8 cellular contexts compared by ENCODE assay signal in the genomic region with DNA sequence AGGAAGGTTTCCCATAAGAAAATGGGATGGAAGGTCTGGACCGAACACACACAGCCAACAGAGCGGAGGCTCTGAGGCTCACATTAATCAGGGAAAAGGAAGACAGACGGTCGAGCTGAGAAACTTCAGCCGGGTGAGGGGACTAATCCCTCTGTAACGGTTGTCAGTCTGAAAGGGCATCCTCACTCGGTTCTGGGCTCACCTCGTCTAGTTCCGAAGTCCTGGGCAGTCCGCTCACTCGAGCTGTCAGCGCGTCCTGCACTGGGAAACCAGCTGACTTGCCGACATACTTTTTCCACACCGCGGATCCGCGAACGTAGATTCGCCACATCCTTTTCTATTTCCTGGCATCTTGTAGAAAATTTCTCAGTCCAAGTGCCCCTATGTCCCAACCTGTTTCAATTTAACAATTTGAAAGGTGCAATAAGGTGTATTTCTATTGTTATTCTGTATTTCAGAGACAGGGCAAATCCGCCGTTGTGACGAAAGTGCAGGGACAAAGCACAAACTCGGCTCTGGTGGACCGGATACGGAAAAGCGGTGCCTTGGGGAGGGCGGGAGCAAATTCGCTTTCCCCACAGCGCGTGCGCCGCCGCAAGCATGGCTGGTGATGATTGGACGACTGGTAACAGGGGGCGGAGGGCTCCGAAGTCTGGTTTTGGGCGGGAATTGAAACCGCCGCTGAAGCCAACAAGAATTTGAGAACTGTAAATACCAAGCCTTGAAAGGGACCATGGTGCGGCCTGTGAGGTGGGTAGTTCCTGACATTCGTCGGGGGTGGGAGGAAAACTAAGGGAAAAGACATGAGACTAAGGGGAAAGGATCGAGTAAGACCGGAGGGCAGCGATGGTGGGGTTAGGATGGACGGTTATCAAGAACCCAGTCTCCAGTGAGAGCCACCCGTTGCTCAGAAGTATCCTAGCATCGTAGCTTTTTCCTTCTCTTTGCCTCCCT. TPM values are rescaled to one million over a fixed set of nuclear protein-coding genes. Genes with fewer than 3 reads are reported as not detected.
A peak's percentile ranks its signal among the peaks of the same experiment; 100 is the strongest.
DNase-seq lines count a peak whose midpoint lies in the region; ATAC-seq and TF ChIP-seq lines count a peak whose summit lies in the region.

A gene with protein sequence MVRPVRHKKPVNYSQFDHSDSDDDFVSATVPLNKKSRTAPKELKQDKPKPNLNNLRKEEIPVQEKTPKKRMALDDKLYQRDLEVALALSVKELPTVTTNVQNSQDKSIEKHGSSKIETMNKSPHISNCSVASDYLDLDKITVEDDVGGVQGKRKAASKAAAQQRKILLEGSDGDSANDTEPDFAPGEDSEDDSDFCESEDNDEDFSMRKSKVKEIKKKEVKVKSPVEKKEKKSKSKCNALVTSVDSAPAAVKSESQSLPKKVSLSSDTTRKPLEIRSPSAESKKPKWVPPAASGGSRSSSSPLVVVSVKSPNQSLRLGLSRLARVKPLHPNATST (plus strand): TSS at position 684 of the 954 bp plus-strand sequence. CDS start 50 bp downstream, at position 734.

- ATAC-seq in HG02759 (IDR thresholded peaks at IDR 0.05; ENCODE audit: unreplicated experiment) = peak; percentile 90
- peak; percentile 100 for ATAC-seq in Right ventricle myocardium inferior

- H3K4me3 ChIP-seq in ovary = peak within 1 kb of the TSS; percentile 77
- peak within 1 kb of the TSS; percentile 64 to 77 for H3K4me3 ChIP-seq in tibial artery

- TF ChIP-seq CTCF in ovary (IDR thresholded peaks at IDR 0.05) (no peak), tibial artery (IDR thresholded peaks at IDR 0.05) (no peak)

- WGBS in ovary, 3 donors = 0% methylated on average over 49 of the region's 49 CpGs

- H3K27me3 ChIP-seq in ovary (no peaks in the 10 kb centered on the region), tibial artery (no peaks in the 10 kb centered on the region)

- TF ChIP-seq EP300 in ovary (IDR thresholded peaks at IDR 0.05) = peak; percentile 67

- TF ChIP-seq POLR2A in GM10847 (IDR thresholded peaks at IDR 0.05; ENCODE audit: extremely low read depth, insufficient read length) (peak; percentile 67), ovary (IDR thresholded peaks at IDR 0.05) (no peak)

- intact Hi-C loops in Right ventricle myocardium inferior (cut with DNase I) = loop anchor here (10.0 kb wide), 1 partner anchor 664 kb away; a partner anchor contains a TSS
- intact Hi-C loops in ovary (cut with DNase I) = no loop called here
- intact Hi-C loops in tibial artery (cut with DNase I; ENCODE audit: low total_unique reads) = loop anchor here (10.0 kb wide), 2 partner anchors 106 to 234 kb away; a partner anchor contains a TSS

- H3K9me3 ChIP-seq in ovary (no peaks in the 10 kb centered on the region), tibial artery (no peaks in the 10 kb centered on the region)

- peak within 1 kb of the TSS; percentile 89 for H3K27ac ChIP-seq in ovary
- peak within 1 kb of the TSS; percentile 81 to 89 for H3K27ac ChIP-seq in tibial artery

- H3K4me1 ChIP-seq in ovary (ENCODE audit: insufficient read depth) = no peaks in the 10 kb centered on the region
- H3K4me1 ChIP-seq in tibial artery = peaks cover 0 to 17% (median 14%) of the 10 kb centered on the region in 4 donors

- H3K36me3 ChIP-seq in ovary (no peaks in the 10 kb centered on the region), tibial artery (peaks cover 8 to 15% (median 11%) of the 10 kb centered on the region in 3 donors)

- DNase-seq in NCI-H1417 (lab: John Stamatoyannopoulos, UW) (peak; percentile 96 to 99 (median 96)), SW 1271 (lab: John Stamatoyannopoulos, UW) (peak; percentile 91 to 98), Right ventricle myocardium inferior (ENCODE audit: missing footprints) (peak; percentile 97), ovary (peak; percentile 92 to 95 (median 94)), tibial artery (peak; percentile 90 to 96)
- DNase-seq in activated naive CD8-positive, alpha-beta T cell treated with anti-CD3 and anti-CD28 coated beads, Interleukin-2, amount 50 U/mL, for 16 hours (ENCODE audit: low read depth, low spot score) = peak; percentile 89

RNA-seq across cellular contexts. Expression of the gene that starts here (rescaled TPM):
- total RNA-seq in Right ventricle myocardium inferior (1.5 TPM), ovary (1 to 10 TPM in 6 of 7 donors, under 1 TPM in 1; 0.53 to 3.4 (median 1.6) TPM)
- 1 to 10 TPM; 1.5 to 1.7 TPM for polyA plus RNA-seq in ovary

Comparison
In these comparisons a context has a peak if more than half of its experiments do, and no peak if none do; other contexts are left out.
1. Peak in every context shown above with its lines: DNase-seq, ATAC-seq, H3K4me3 ChIP-seq and H3K27ac ChIP-seq.
2. intact Hi-C loops: an anchor here in Right ventricle myocardium inferior (10.0 kb wide) and tibial artery (10.0 kb wide); none called in ovary.